ENCODE assay signal across 19 cellular contexts in the genomic region with DNA sequence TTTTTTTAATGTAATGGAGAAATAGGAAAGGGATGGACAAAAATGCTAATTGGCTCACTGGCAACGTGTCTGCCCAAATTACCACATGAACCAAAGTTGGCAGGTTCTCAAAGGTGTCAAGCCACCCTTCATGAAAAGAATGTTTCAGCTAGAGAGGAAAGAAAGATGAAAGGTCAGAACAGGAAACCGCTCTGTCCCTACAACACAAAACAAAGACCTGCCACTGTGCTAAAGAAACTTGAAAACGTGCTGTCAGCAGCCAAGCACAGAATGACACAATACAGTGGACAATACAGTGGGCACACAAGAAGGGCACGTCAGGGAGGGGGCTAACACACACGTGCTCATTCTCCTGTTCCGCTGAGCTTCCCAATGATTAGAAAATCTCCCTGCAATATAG. TPM values are rescaled to one million over a fixed set of nuclear protein-coding genes. Genes with fewer than 3 reads are reported as not detected.
DNase-seq lines count a peak whose midpoint lies in the region; ATAC-seq and TF ChIP-seq lines count a peak whose summit lies in the region.
"Had no signal": no experiment of that assay in that cellular context is flagged by ENCODE, and none has a peak within 500 bp of the region (broad histone marks: within the 10 kb centered on the region; RNA-seq: fewer than 3 reads in every experiment).

No MANE protein-coding gene starts in this region.

- ATAC-seq in activated T-helper 17 cell treated with anti-CD3 and anti-CD28 coated beads, Interleukin-2, amount 50 U/mL, for 72 hours (replicated peaks) = no peak
- ATAC-seq in HG02759 (IDR thresholded peaks at IDR 0.05; ENCODE audit: unreplicated experiment) = no peak
- ATAC-seq: left ventricle myocardium superior, Right ventricle myocardium inferior had no signal

- H3K9me3 Mint-ChIP-seq in Calu3 (ENCODE audit: low read depth, unreplicated experiment) = no peaks in the 10 kb centered on the region
- H3K9me3 Mint-ChIP-seq in activated T-helper 17 cell treated with anti-CD3 and anti-CD28 coated beads, Interleukin-2, amount 50 U/mL, for 72 hours = no peaks in the 10 kb centered on the region
- H3K9me3 Mint-ChIP-seq: activated B cell treated with CpG ODN at 0.5 μM for 24 hours; nephron; T-helper 1 cell treated with Interleukin-12 subunit alpha and Interleukin-12 subunit beta and Interleukin-4 antibody, amounts not matched to agents 30 μg/mL and 1 μg/mL, for 36 hours had no signal

- no peak overlapping the region for H4K5ac ChIP-seq in mesendoderm (ENCODE audit: low read length)

- no CpG with 5 or more reads among the region's 6 CpGs for WGBS in mesendoderm (ENCODE audit: extremely low coverage, insufficient coverage, low lambda C conversion rate)

- no peak overlapping the region for H3K9ac ChIP-seq in mesendoderm (ENCODE audit: low read length)

- H3K4me3 ChIP-seq in mesendoderm (ENCODE audit: low read length) = no peak overlapping the region
- H3K4me3 ChIP-seq: BLaER1 treated with 17β-estradiol and CSF1 and Interleukin-3, amounts not matched to agents 10 nM and 100 nM; thoracic aorta had no signal

- peaks cover 23% of the 10 kb centered on the region for H3K79me1 ChIP-seq in mesendoderm (ENCODE audit: low read length)

- H3K36me3 ChIP-seq in mesendoderm (ENCODE audit: control insufficient read depth, insufficient read depth, low read length) = peaks cover 3% of the 10 kb centered on the region

- peak; percentile 1 to 22 for DNase-seq in NCI-H2081 (lab: John Stamatoyannopoulos, UW)
- DNase-seq in NCI-H2081 treated with DMSO at 0.1 percent for 48 hours (lab: John Stamatoyannopoulos, UW) = no peak
- no peak for DNase-seq in Calu3
- DNase-seq in mesendoderm = peak; percentile 55
- DNase-seq in NCI-H446 (lab: John Stamatoyannopoulos, UW) = no peak
- DNase-seq in GM19240 (ENCODE audit: insufficient read length, low spot score) = no peak
- DNase-seq: activated B cell treated with CpG ODN at 0.5 μM for 24 hours; activated T-cell treated with anti-CD3 and anti-CD28 coated beads for 4 hours; left ventricle myocardium superior; NCI-H2029 treated with DMSO at 0.1 percent for 48 hours; stimulated activated CD4-positive, alpha-beta T cell treated with anti-CD3 and anti-CD28 coated beads, Interleukin-1b, Interleukin-23, amount 100 ng/mL, for 48 hours had no signal

- no peak overlapping the region for H4K8ac ChIP-seq in mesendoderm (ENCODE audit: low read depth, low read length)

- H3K23ac ChIP-seq in mesendoderm (ENCODE audit: low read length) = no peak overlapping the region

- CTCF ChIA-PET in Calu3 (lab: Charles Lee) = interaction anchor here (1.4 to 1.6 kb wide), 2 partner anchors 10 to 25 kb away, joined by 4 to 5 read pairs; no protein-coding TSS in a partner anchor

- H2BK120ac ChIP-seq in mesendoderm (ENCODE audit: low read depth, low read length) = no peak overlapping the region

- no TSS peak for BruUV-seq in Calu3 (replicated peaks; lab: Mats Ljungman, UMichigan)

- no peak overlapping the region for H3K27ac ChIP-seq in mesendoderm (ENCODE audit: low read depth, low read length)
- H3K27ac ChIP-seq: 22Rv1; BLaER1 treated with 17β-estradiol and CSF1 and Interleukin-3, amounts not matched to agents 10 nM and 100 nM; thoracic aorta had no signal

- peaks cover 35% of the 10 kb centered on the region for H3K79me2 ChIP-seq in mesendoderm (ENCODE audit: control insufficient read depth, insufficient read depth, low read length)

- peak overlapping the region; percentile 58 for H3K56ac ChIP-seq in mesendoderm (ENCODE audit: low read length)

- no peak overlapping the region for H2BK5ac ChIP-seq in mesendoderm (ENCODE audit: low read length)

- intact Hi-C loops in Calu3 (cut with micrococcal nuclease; ENCODE audit: unreplicated experiment) = no loop called here

- no peaks in the 10 kb centered on the region for H3K27me3 Mint-ChIP-seq in Calu3 (ENCODE audit: unreplicated experiment)
- no peaks in the 10 kb centered on the region for H3K27me3 Mint-ChIP-seq in activated T-helper 17 cell treated with anti-CD3 and anti-CD28 coated beads, Interleukin-2, amount 50 U/mL, for 72 hours
- H3K27me3 Mint-ChIP-seq: activated B cell treated with CpG ODN at 0.5 μM for 24 hours had no signal

- no peak overlapping the region for H2BK15ac ChIP-seq in mesendoderm (replicated peaks; ENCODE audit: low read depth)

- peaks cover 15% of the 10 kb centered on the region for H3K4me1 ChIP-seq in mesendoderm (ENCODE audit: control insufficient read depth, low read depth, low read length)

- H2AK5ac ChIP-seq in mesendoderm (ENCODE audit: low read length) = no peak overlapping the region

- no peak for TF ChIP-seq CTCF in Calu3 (IDR thresholded peaks at IDR 0.05; ENCODE audit: unreplicated experiment)

- peaks cover 35% of the 10 kb centered on the region for H3K4me1 Mint-ChIP-seq in Calu3 (ENCODE audit: low read depth, unreplicated experiment)
- H3K4me1 Mint-ChIP-seq in activated T-helper 17 cell treated with anti-CD3 and anti-CD28 coated beads, Interleukin-2, amount 50 U/mL, for 72 hours = peaks cover 31% of the 10 kb centered on the region

- H3K4me3 Mint-ChIP-seq in Calu3 (ENCODE audit: low read depth, unreplicated experiment) = peak overlapping the region; percentile 19
- H3K4me3 Mint-ChIP-seq in activated T-helper 17 cell treated with anti-CD3 and anti-CD28 coated beads, Interleukin-2, amount 50 U/mL, for 72 hours = peak overlapping the region; percentile 21
- H3K4me3 Mint-ChIP-seq: activated B cell treated with CpG ODN at 0.5 μM for 24 hours; T-helper 1 cell treated with Interleukin-12 subunit alpha and Interleukin-12 subunit beta and Interleukin-4 antibody, amounts not matched to agents 30 μg/mL and 1 μg/mL, for 36 hours had no signal

- no peak overlapping the region for H3K4me2 ChIP-seq in mesendoderm (ENCODE audit: low read length)

- no peak overlapping the region for H3K27ac Mint-ChIP-seq in Calu3 (ENCODE audit: unreplicated experiment)
- peak overlapping the region; percentile 67 for H3K27ac Mint-ChIP-seq in activated T-helper 17 cell treated with anti-CD3 and anti-CD28 coated beads, Interleukin-2, amount 50 U/mL, for 72 hours
- H3K27ac Mint-ChIP-seq: activated B cell treated with CpG ODN at 0.5 μM for 24 hours; nephron; T-helper 1 cell treated with Interleukin-12 subunit alpha and Interleukin-12 subunit beta and Interleukin-4 antibody, amounts not matched to agents 30 μg/mL and 1 μg/mL, for 36 hours had no signal

- H3K27me3 ChIP-seq in mesendoderm (ENCODE audit: insufficient read depth, low read length, poor library complexity) = no peaks in the 10 kb centered on the region
- H3K27me3 ChIP-seq: BLaER1 treated with 17β-estradiol and CSF1 and Interleukin-3, amounts not matched to agents 10 nM and 100 nM had no signal

- H3K18ac ChIP-seq in mesendoderm (ENCODE audit: low read length) = no peak overlapping the region

- peaks cover 46% of the 10 kb centered on the region for H3K36me3 Mint-ChIP-seq in Calu3 (ENCODE audit: insufficient read depth, unreplicated experiment)
- peaks cover 34% of the 10 kb centered on the region for H3K36me3 Mint-ChIP-seq in activated T-helper 17 cell treated with anti-CD3 and anti-CD28 coated beads, Interleukin-2, amount 50 U/mL, for 72 hours (ENCODE audit: low read depth)

- no peak overlapping the region for H3K4ac ChIP-seq in mesendoderm (ENCODE audit: low read depth, low read length)

RNA-seq across cellular contexts. Expression of a gene that starts 4.9 kb away (rescaled TPM):
- total RNA-seq in Calu3 (2022) = 62.4 and 70.4 TPM in 2 replicates
- 10 to 100 TPM; 32.3 to 50.2 TPM for total RNA-seq in activated T-helper 17 cell treated with anti-CD3 and anti-CD28 coated beads, Interleukin-2, amount 50 U/mL, for 72 hours
- 74.9 TPM for polyA plus RNA-seq in mesendoderm (2013, experiment 1 of 2)
- 72.8 TPM for polyA plus RNA-seq in mesendoderm (2013, experiment 2 of 2)

Comparison
In these comparisons a context has a peak if more than half of its experiments do, and no peak if none do; other contexts are left out.
1. DNase-seq: peak in NCI-H2081 (2 of 2) and mesendoderm (single experiment); none in NCI-H2081 treated with DMSO at 0.1 percent for 48 hours (single experiment), Calu3 (single experiment), NCI-H446 (0 of 2) and GM19240 (single experiment).